In the genomic region with DNA sequence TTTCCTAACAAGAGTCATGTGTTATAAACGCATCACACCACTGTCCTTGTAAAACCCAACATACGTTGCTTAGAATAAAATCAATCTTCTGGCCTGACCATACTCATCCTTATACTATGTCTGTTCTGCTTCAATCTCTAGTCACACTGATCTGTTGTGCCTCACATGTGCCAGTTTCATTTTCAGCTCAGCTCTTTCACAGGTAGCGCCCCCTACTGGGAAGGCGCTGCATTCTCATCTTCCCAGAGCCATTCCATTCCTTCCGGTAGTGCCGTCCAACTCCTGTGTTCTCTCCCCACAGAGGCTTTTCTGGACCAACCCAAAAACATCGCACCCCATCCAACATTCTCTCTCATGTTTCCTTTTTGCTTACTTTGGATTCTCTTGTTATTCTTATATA, we compare ENCODE assay signal across 8 cellular contexts. TPM values are rescaled to one million over a fixed set of nuclear protein-coding genes. Genes with fewer than 3 reads are reported as not detected.
DNase-seq lines count a peak whose midpoint lies in the region; ATAC-seq and TF ChIP-seq lines count a peak whose summit lies in the region.

No MANE protein-coding gene starts in this region.

- H3K27me3 Mint-ChIP-seq in CD4-positive, CD25-positive, alpha-beta regulatory T cell = no peaks in the 10 kb centered on the region
- no peaks in the 10 kb centered on the region for H3K27me3 Mint-ChIP-seq in activated CD8-positive, alpha-beta T cell treated with anti-CD3 and anti-CD28 coated beads, Interleukin-2, amount 10 ng/mL, durations not matched to agents 7 days and 5 days (ENCODE audit: low read depth)

- peak; percentile 32 to 35 for TF ChIP-seq CTCF in fibroblast of lung (conservative IDR thresholded peaks at IDR 0.05 in 1 of 2, IDR thresholded peaks at IDR 0.05 in 1 of 2; ENCODE audit: low read depth in 1 of 2, low read length in 2 of 2)

- no peaks in the 10 kb centered on the region for H3K4me1 ChIP-seq in CD4-positive, CD25-positive, alpha-beta regulatory T cell (ENCODE audit: control insufficient read depth, insufficient read depth, low read length, poor library complexity, severe bottlenecking)
- H3K4me1 ChIP-seq in fibroblast of lung (ENCODE audit: control insufficient read depth, extremely low read depth, insufficient read depth, low read length) = no peaks in the 10 kb centered on the region

- H3K4me3 ChIP-seq in CD4-positive, CD25-positive, alpha-beta regulatory T cell (ENCODE audit: low read depth, low read length) = no peak overlapping the region
- no peak overlapping the region for H3K4me3 ChIP-seq in fibroblast of lung (replicated peaks in 1 of 4; ENCODE audit: control extremely low read depth in 1 of 4, insufficient read depth in 1 of 4, low read depth in 3 of 4, low read length in 4 of 4)

- H3K27ac ChIP-seq in CD4-positive, CD25-positive, alpha-beta regulatory T cell (ENCODE audit: insufficient read depth, low read length, poor library complexity, severe bottlenecking) = no peak overlapping the region
- no peak overlapping the region for H3K27ac ChIP-seq in fibroblast of lung (ENCODE audit: insufficient read depth, low read length)

- H2AFZ ChIP-seq in fibroblast of lung (ENCODE audit: low read length) = no peak overlapping the region

- H3K27ac Mint-ChIP-seq in CD4-positive, CD25-positive, alpha-beta regulatory T cell = peak overlapping the region in 2 of 3 donors; percentile 56 to 58
- no peak overlapping the region for H3K27ac Mint-ChIP-seq in activated CD8-positive, alpha-beta T cell treated with anti-CD3 and anti-CD28 coated beads, Interleukin-2, amount 10 ng/mL, durations not matched to agents 7 days and 5 days

- DNase-seq in CD4-positive, CD25-positive, alpha-beta regulatory T cell = peak; percentile 11 to 65 (median 43)
- DNase-seq in activated CD8-positive, alpha-beta T cell treated with anti-CD3 and anti-CD28 coated beads, Interleukin-2, amount 10 ng/mL, durations not matched to agents 7 days and 5 days = peak; percentile 58
- DNase-seq in fibroblast of lung (ENCODE audit: low read depth in 2 of 2) = no peak
- peak; percentile 31 to 40 for DNase-seq in stimulated activated CD4-positive, alpha-beta T cell treated with anti-CD3 and anti-CD28 coated beads, Interleukin-1b, Interleukin-23, amount 100 ng/mL, for 4 hours (ENCODE audit: low read depth in 2 of 2)
- no peak for DNase-seq in COR-L47 (lab: John Stamatoyannopoulos, UW)
- DNase-seq in NCI-H510A treated with DMSO at 0.1 percent for 48 hours (lab: John Stamatoyannopoulos, UW) = no peak

- no peaks in the 10 kb centered on the region for H3K9me3 ChIP-seq in CD4-positive, CD25-positive, alpha-beta regulatory T cell (ENCODE audit: control insufficient read depth in 2 of 2, low read length in 2 of 2)
- no peaks in the 10 kb centered on the region for H3K9me3 ChIP-seq in fibroblast of lung (ENCODE audit: control insufficient read depth, insufficient read depth, low read depth, low read length)

- POLR2A ChIA-PET in activated CD8-positive, alpha-beta T cell treated with anti-CD3 and anti-CD28 coated beads, Interleukin-2, amount 10 ng/mL, durations not matched to agents 7 days and 5 days (lab: Charles Lee) = no interaction called here

- no peaks in the 10 kb centered on the region for H3K79me2 ChIP-seq in fibroblast of lung (ENCODE audit: control insufficient read depth, insufficient read depth, low read length)

- ATAC-seq in CD4-positive, CD25-positive, alpha-beta regulatory T cell (ENCODE audit: low read depth in 2 of 2) = peak; percentile 58 to 85
- ATAC-seq in GM19463 (IDR thresholded peaks at IDR 0.05; ENCODE audit: unreplicated experiment) = peak; percentile 91
- peak; percentile 77 for ATAC-seq in HG03521 (IDR thresholded peaks at IDR 0.05; ENCODE audit: unreplicated experiment)
- ATAC-seq in activated CD8-positive, alpha-beta T cell treated with anti-CD3 and anti-CD28 coated beads, Interleukin-2, amount 10 ng/mL, durations not matched to agents 7 days and 5 days = peak; percentile 61

- no peak overlapping the region for H3K4me2 ChIP-seq in fibroblast of lung (ENCODE audit: extremely low read depth, insufficient read depth, low read length)

- no peaks in the 10 kb centered on the region for H3K36me3 Mint-ChIP-seq in CD4-positive, CD25-positive, alpha-beta regulatory T cell
- H3K36me3 Mint-ChIP-seq in activated CD8-positive, alpha-beta T cell treated with anti-CD3 and anti-CD28 coated beads, Interleukin-2, amount 10 ng/mL, durations not matched to agents 7 days and 5 days (ENCODE audit: low read depth) = no peaks in the 10 kb centered on the region

- no peak overlapping the region for H3K9ac ChIP-seq in fibroblast of lung (ENCODE audit: insufficient read depth, low read length)

- no peaks in the 10 kb centered on the region for H3K27me3 ChIP-seq in CD4-positive, CD25-positive, alpha-beta regulatory T cell (ENCODE audit: control insufficient read depth, insufficient read depth, low read length)
- no peaks in the 10 kb centered on the region for H3K27me3 ChIP-seq in fibroblast of lung (ENCODE audit: control insufficient read depth, insufficient read depth, low read length)

- no peaks in the 10 kb centered on the region for H3K36me3 ChIP-seq in CD4-positive, CD25-positive, alpha-beta regulatory T cell (ENCODE audit: control insufficient read depth, insufficient read depth, low read length)
- no peaks in the 10 kb centered on the region for H3K36me3 ChIP-seq in fibroblast of lung (ENCODE audit: control insufficient read depth, insufficient read depth, low read length)

- CTCF ChIA-PET in activated CD8-positive, alpha-beta T cell treated with anti-CD3 and anti-CD28 coated beads, Interleukin-2, amount 10 ng/mL, durations not matched to agents 7 days and 5 days (lab: Charles Lee) = interaction anchor here (0.6 to 1.8 kb wide), 8 partner anchors 11 to 177 kb away, joined by 3 to 8 read pairs (median 5); no protein-coding TSS in a partner anchor

- peaks cover 5 to 11% (median 6%) of the 10 kb centered on the region in 4 donors for H3K4me1 Mint-ChIP-seq in CD4-positive, CD25-positive, alpha-beta regulatory T cell
- peaks cover 4% of the 10 kb centered on the region for H3K4me1 Mint-ChIP-seq in activated CD8-positive, alpha-beta T cell treated with anti-CD3 and anti-CD28 coated beads, Interleukin-2, amount 10 ng/mL, durations not matched to agents 7 days and 5 days (ENCODE audit: low read depth)

- peaks cover 0 to 1% (median 0%) of the 10 kb centered on the region in 7 donors for H3K9me3 Mint-ChIP-seq in CD4-positive, CD25-positive, alpha-beta regulatory T cell
- no peaks in the 10 kb centered on the region for H3K9me3 Mint-ChIP-seq in activated CD8-positive, alpha-beta T cell treated with anti-CD3 and anti-CD28 coated beads, Interleukin-2, amount 10 ng/mL, durations not matched to agents 7 days and 5 days (ENCODE audit: insufficient read depth)

- H3K4me3 Mint-ChIP-seq in CD4-positive, CD25-positive, alpha-beta regulatory T cell = no peak overlapping the region
- no peak overlapping the region for H3K4me3 Mint-ChIP-seq in activated CD8-positive, alpha-beta T cell treated with anti-CD3 and anti-CD28 coated beads, Interleukin-2, amount 10 ng/mL, durations not matched to agents 7 days and 5 days

- no peaks in the 10 kb centered on the region for H4K20me1 ChIP-seq in fibroblast of lung (ENCODE audit: control insufficient read depth, extremely low read depth, insufficient read depth, low read length)

RNA-seq across cellular contexts. Expression of a gene that starts 22.2 kb away (rescaled TPM):
- not detected for total RNA-seq in CD4-positive, CD25-positive, alpha-beta regulatory T cell
- polyA plus RNA-seq in CD4-positive, CD25-positive, alpha-beta regulatory T cell = under 1 TPM in 1 of 4 donors, not detected in 3; 0.24 TPM
- total RNA-seq in activated CD8-positive, alpha-beta T cell treated with anti-CD3 and anti-CD28 coated beads, Interleukin-2, amount 10 ng/mL, durations not matched to agents 7 days and 5 days = not detected
- 0.17 and 0.26 TPM in 2 replicates for total RNA-seq in fibroblast of lung
- not detected in 2 replicates for polyA plus RNA-seq in fibroblast of lung
- polyA plus RNA-seq in fibroblast of lung (2012) = not detected in 2 replicates
- polyA minus RNA-seq in fibroblast of lung (ENCODE audit: low replicate concordance) = not detected in 2 replicates

RNA-seq across cellular contexts. Expression of a gene that starts 32.4 kb away (rescaled TPM):
- total RNA-seq in CD4-positive, CD25-positive, alpha-beta regulatory T cell = 116 TPM
- polyA plus RNA-seq in CD4-positive, CD25-positive, alpha-beta regulatory T cell = 100 to 1,000 TPM; 108 to 137 (median 124) TPM
- total RNA-seq in activated CD8-positive, alpha-beta T cell treated with anti-CD3 and anti-CD28 coated beads, Interleukin-2, amount 10 ng/mL, durations not matched to agents 7 days and 5 days = 100 to 1,000 TPM; 102 to 111 TPM
- total RNA-seq in fibroblast of lung = 196 TPM in 2 replicates
- polyA plus RNA-seq in fibroblast of lung = 204 and 217 TPM in 2 replicates
- polyA plus RNA-seq in fibroblast of lung (2012) = 115 and 130 TPM in 2 replicates
- polyA minus RNA-seq in fibroblast of lung (ENCODE audit: low replicate concordance) = 35.3 and 45.2 TPM in 2 replicates

RNA-seq across cellular contexts. Expression of a gene that starts 34.1 kb away (rescaled TPM):
- total RNA-seq in CD4-positive, CD25-positive, alpha-beta regulatory T cell = 67.5 TPM
- 100 to 1,000 TPM; 104 to 208 (median 141) TPM for polyA plus RNA-seq in CD4-positive, CD25-positive, alpha-beta regulatory T cell
- total RNA-seq in activated CD8-positive, alpha-beta T cell treated with anti-CD3 and anti-CD28 coated beads, Interleukin-2, amount 10 ng/mL, durations not matched to agents 7 days and 5 days = 10 to 100 TPM; 87.6 to 97.8 TPM
- 82.2 and 115 TPM in 2 replicates for total RNA-seq in fibroblast of lung
- polyA plus RNA-seq in fibroblast of lung = 45.4 and 49.9 TPM in 2 replicates
- 64.7 and 80.9 TPM in 2 replicates for polyA plus RNA-seq in fibroblast of lung (2012)
- 2.5 and 4.5 TPM in 2 replicates for polyA minus RNA-seq in fibroblast of lung (ENCODE audit: low replicate concordance)

RNA-seq across cellular contexts. Expression of a gene that starts 44.3 kb away (rescaled TPM):
- total RNA-seq in CD4-positive, CD25-positive, alpha-beta regulatory T cell = 109 TPM
- 100 to 1,000 TPM; 318 to 445 (median 387) TPM for polyA plus RNA-seq in CD4-positive, CD25-positive, alpha-beta regulatory T cell
- 10 to 100 TPM; 70.8 to 73.9 TPM for total RNA-seq in activated CD8-positive, alpha-beta T cell treated with anti-CD3 and anti-CD28 coated beads, Interleukin-2, amount 10 ng/mL, durations not matched to agents 7 days and 5 days
- 102 and 143 TPM in 2 replicates for total RNA-seq in fibroblast of lung
- polyA plus RNA-seq in fibroblast of lung = 97.2 and 114 TPM in 2 replicates
- polyA plus RNA-seq in fibroblast of lung (2012) = 99.5 and 123 TPM in 2 replicates
- polyA minus RNA-seq in fibroblast of lung (ENCODE audit: low replicate concordance) = 4.7 and 12.8 TPM in 2 replicates

Comparison
In these comparisons a context has a peak if more than half of its experiments do, and no peak if none do; other contexts are left out.
1. DNase-seq: peak in CD4-positive, CD25-positive, alpha-beta regulatory T cell (3 of 3), activated CD8-positive, alpha-beta T cell treated with anti-CD3 and anti-CD28 coated beads, Interleukin-2, amount 10 ng/mL, durations not matched to agents 7 days and 5 days (single experiment) and stimulated activated CD4-positive, alpha-beta T cell treated with anti-CD3 and anti-CD28 coated beads, Interleukin-1b, Interleukin-23, amount 100 ng/mL, for 4 hours (2 of 2); none in fibroblast of lung (0 of 2), COR-L47 (single experiment) and NCI-H510A treated with DMSO at 0.1 percent for 48 hours (single experiment).
2. Peak in every context shown above with its lines, with median percentiles within 50 percentile points of each other: ATAC-seq.